In the genomic region with DNA sequence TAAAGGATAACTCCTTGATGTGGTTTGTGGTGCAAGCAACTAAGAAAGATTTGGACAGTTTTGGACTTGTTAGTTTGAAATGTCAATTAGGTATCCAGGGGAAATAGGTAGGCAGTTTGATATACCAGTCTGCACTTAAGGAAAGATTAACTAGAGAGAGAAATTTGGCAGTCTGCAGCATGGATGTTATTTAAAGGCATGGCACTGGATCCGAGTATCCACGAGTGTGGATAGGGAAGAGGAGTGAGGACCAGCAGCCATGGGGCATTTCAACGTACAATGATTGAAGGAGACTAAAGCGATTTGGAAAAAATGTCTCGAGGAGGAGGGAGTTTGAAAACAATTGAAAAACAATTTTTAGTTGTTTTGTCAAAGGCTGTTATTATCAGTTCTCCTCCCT, we compare ENCODE assay signal across 23 cellular contexts.
"Had no signal": no experiment of that assay in that cellular context is flagged by ENCODE, and none has a peak within 500 bp of the region (broad histone marks: within the 10 kb centered on the region; RNA-seq: fewer than 3 reads in every experiment).

No MANE protein-coding gene starts in this region.

- H3K4me3 Mint-ChIP-seq: nephron; neural progenitor cell; stimulated activated effector memory CD8-positive, alpha-beta T cell treated with anti-CD3 and anti-CD28 coated beads, Interleukin-12 subunit alpha, Interleukin-12 subunit beta, amount 100 ng/mL, for 72 hours; stimulated activated naive B cell treated with anti-CD40 and anti-IgM and Interleukin-4, amounts not matched to agents 10 μg/mL and 1 μg/mL and 100 μg/mL, for 72 hours; stimulated activated naive CD8-positive, alpha-beta T cell treated with anti-CD3 and anti-CD28 coated beads, Interleukin-15, Interleukin-2, amounts not matched to agents 100 ng/mL and 50 ng/mL, for 24 hours had no signal

- H3K9me3 Mint-ChIP-seq: nephron; neural progenitor cell; stimulated activated effector memory CD8-positive, alpha-beta T cell treated with anti-CD3 and anti-CD28 coated beads, Interleukin-12 subunit alpha, Interleukin-12 subunit beta, amount 100 ng/mL, for 72 hours; stimulated activated naive B cell treated with anti-CD40 and anti-IgM and Interleukin-4, amounts not matched to agents 10 μg/mL and 1 μg/mL and 100 μg/mL, for 72 hours; stimulated activated naive CD8-positive, alpha-beta T cell treated with anti-CD3 and anti-CD28 coated beads, Interleukin-15, Interleukin-2, amounts not matched to agents 100 ng/mL and 50 ng/mL, for 24 hours had no signal

- H3K27ac Mint-ChIP-seq: nephron; neural progenitor cell; progenitor cell of endocrine pancreas; stimulated activated effector memory CD8-positive, alpha-beta T cell treated with anti-CD3 and anti-CD28 coated beads, Interleukin-12 subunit alpha, Interleukin-12 subunit beta, amount 100 ng/mL, for 72 hours; stimulated activated naive B cell treated with anti-CD40 and anti-IgM and Interleukin-4, amounts not matched to agents 10 μg/mL and 1 μg/mL and 100 μg/mL, for 72 hours; stimulated activated naive CD8-positive, alpha-beta T cell treated with anti-CD3 and anti-CD28 coated beads, Interleukin-15, Interleukin-2, amounts not matched to agents 100 ng/mL and 50 ng/mL, for 24 hours had no signal

- H3K4me1 Mint-ChIP-seq: nephron; neural progenitor cell; stimulated activated effector memory CD8-positive, alpha-beta T cell treated with anti-CD3 and anti-CD28 coated beads, Interleukin-12 subunit alpha, Interleukin-12 subunit beta, amount 100 ng/mL, for 72 hours had no signal

- DNase-seq: occipital lobe; ovary; posterior cingulate gyrus; psoas muscle; right cardiac atrium; right lobe of liver; sigmoid colon; small intestine; stimulated activated CD4-positive, alpha-beta T cell treated with anti-CD3 and anti-CD28 coated beads, Interleukin-15, amount 100 ng/mL, for 24 hours; stimulated activated CD4-positive, alpha-beta T cell treated with anti-CD3 and anti-CD28 coated beads, Interleukin-2, amount 100 ng/mL, for 24 hours; stimulated activated CD4-positive, alpha-beta T cell treated with anti-CD3 and anti-CD28 coated beads, Interleukin-2, amount 100 ng/mL, for 48 hours; stimulated activated CD4-positive, alpha-beta T cell treated with anti-CD3 and anti-CD28 coated beads, Interleukin-4, amount 100 ng/mL, for 24 hours; stimulated activated naive B cell treated with anti-CD40 and anti-IgM and Interleukin-4, amounts not matched to agents 10 μg/mL and 1 μg/mL and 100 μg/mL, for 72 hours; stimulated activated naive CD4-positive, alpha-beta T cell treated with Interleukin-2 at 50 U/mL for 16 hours; stomach; thyroid gland; trophoblast cell; upper lobe of left lung had no signal

- ATAC-seq: psoas muscle; right cardiac atrium; right lobe of liver; stimulated activated effector memory CD8-positive, alpha-beta T cell treated with anti-CD3 and anti-CD28 coated beads, Interleukin-12 subunit alpha, Interleukin-12 subunit beta, amount 100 ng/mL, for 72 hours; stimulated activated naive B cell treated with anti-CD40 and anti-IgM and Interleukin-4, amounts not matched to agents 10 μg/mL and 1 μg/mL and 100 μg/mL, for 72 hours had no signal

- H3K27me3 Mint-ChIP-seq: progenitor cell of endocrine pancreas; stimulated activated naive B cell treated with anti-CD40 and anti-IgM and Interleukin-4, amounts not matched to agents 10 μg/mL and 1 μg/mL and 100 μg/mL, for 72 hours; stimulated activated naive CD8-positive, alpha-beta T cell treated with anti-CD3 and anti-CD28 coated beads, Interleukin-15, Interleukin-2, amounts not matched to agents 100 ng/mL and 50 ng/mL, for 24 hours had no signal
